14 cellular contexts compared by ENCODE assay signal in the genomic region with DNA sequence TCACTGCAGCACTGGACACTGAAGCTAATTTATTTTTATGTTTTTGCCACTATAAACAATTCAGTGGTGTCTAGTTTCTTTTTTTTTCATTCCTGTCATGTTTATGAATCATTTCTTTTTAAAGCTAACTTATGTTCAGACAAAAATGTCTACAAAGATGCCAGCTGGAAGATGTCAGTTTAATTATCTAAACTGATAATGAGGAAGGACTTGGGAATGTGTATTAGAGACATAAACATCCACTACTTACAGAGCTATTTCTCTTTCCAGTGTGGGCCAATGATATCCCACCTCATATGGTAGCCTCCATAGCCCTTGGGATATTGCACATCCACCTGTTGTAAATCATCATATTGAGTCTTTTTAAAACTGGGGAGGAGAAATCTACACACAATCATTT.
A peak's percentile ranks its signal among the peaks of the same experiment; 100 is the strongest.
DNase-seq lines count a peak whose midpoint lies in the region; ATAC-seq and TF ChIP-seq lines count a peak whose summit lies in the region.
"Had no signal": no experiment of that assay in that cellular context is flagged by ENCODE, and none has a peak within 500 bp of the region (broad histone marks: within the 10 kb centered on the region; RNA-seq: fewer than 3 reads in every experiment).

No MANE protein-coding gene starts in this region.

- H4K8ac ChIP-seq in IMR-90 (ENCODE audit: low read depth in 2 of 2, low read length in 2 of 2), result no peak overlapping the region
- H4K8ac ChIP-seq in mesenchymal stem cell (ENCODE audit: low read length), result no peak overlapping the region

- H3K9me3 ChIP-seq in IMR-90 (ENCODE audit: control insufficient read depth, insufficient read depth, low read length) (no peaks in the 10 kb centered on the region), adipocyte (ENCODE audit: control insufficient read depth, low read length) (no peaks in the 10 kb centered on the region), fibroblast of lung (ENCODE audit: control insufficient read depth, insufficient read depth, low read depth, low read length) (no peaks in the 10 kb centered on the region), mesenchymal stem cell (ENCODE audit: control insufficient read depth, low read length) (no peaks in the 10 kb centered on the region)
- H3K9me3 ChIP-seq: BLaER1 treated with 17β-estradiol and CSF1 and Interleukin-3, amounts not matched to agents 10 nM and 100 nM had no signal

- H4K91ac ChIP-seq in IMR-90 (ENCODE audit: insufficient read depth, low read depth, low read length) (no peak overlapping the region), mesenchymal stem cell (ENCODE audit: low read length) (no peak overlapping the region)

- H2BK15ac ChIP-seq in IMR-90 (ENCODE audit: low read depth, low read length) (no peak overlapping the region), mesenchymal stem cell (ENCODE audit: low read depth, poor library complexity, severe bottlenecking) (no peak overlapping the region)

- TF ChIP-seq RAD21 in IMR-90 (IDR thresholded peaks at IDR 0.05; ENCODE audit: low read length), result no peak

- CTCF ChIA-PET in IMR-90 (lab: Yijun Ruan, JAX), result no interaction called here

- H3K27me3 ChIP-seq in IMR-90 (ENCODE audit: control insufficient read depth, insufficient read depth, low read length) (no peaks in the 10 kb centered on the region), adipocyte (replicated peaks; ENCODE audit: control insufficient read depth, insufficient read depth, low read length) (no peaks in the 10 kb centered on the region), fibroblast of lung (ENCODE audit: control insufficient read depth, insufficient read depth, low read length) (no peaks in the 10 kb centered on the region), mesenchymal stem cell (ENCODE audit: control insufficient read depth in 1 of 2, insufficient read depth in 1 of 2, low read length in 2 of 2) (no peaks in the 10 kb centered on the region)
- H3K27me3 ChIP-seq: BLaER1 treated with 17β-estradiol and CSF1 and Interleukin-3, amounts not matched to agents 10 nM and 100 nM had no signal

- H3K36me3 ChIP-seq in IMR-90 (ENCODE audit: control insufficient read depth, insufficient read depth, low read length), result no peaks in the 10 kb centered on the region
- peaks cover 7% of the 10 kb centered on the region for H3K36me3 ChIP-seq in adipocyte (ENCODE audit: control insufficient read depth, insufficient read depth, low read length, severe bottlenecking)
- H3K36me3 ChIP-seq in fibroblast of lung (ENCODE audit: control insufficient read depth, insufficient read depth, low read length), result no peaks in the 10 kb centered on the region
- H3K36me3 ChIP-seq in mesenchymal stem cell (ENCODE audit: control insufficient read depth in 1 of 2, insufficient read depth in 2 of 2, low read depth in 1 of 2, low read length in 2 of 2), result peaks cover 0 to 10% of the 10 kb centered on the region in 2 experiments
- H3K36me3 ChIP-seq: BLaER1 treated with 17β-estradiol and CSF1 and Interleukin-3, amounts not matched to agents 10 nM and 100 nM had no signal

- H3K27ac ChIP-seq in IMR-90 (ENCODE audit: insufficient read depth, low read length) (no peak overlapping the region), fibroblast of lung (ENCODE audit: insufficient read depth, low read length) (no peak overlapping the region), mesenchymal stem cell (ENCODE audit: low read length, poor library complexity, severe bottlenecking) (no peak overlapping the region)
- H3K27ac ChIP-seq: BLaER1 treated with 17β-estradiol and CSF1 and Interleukin-3, amounts not matched to agents 10 nM and 100 nM had no signal

- no peak overlapping the region for H3K4me3 ChIP-seq in IMR-90 (ENCODE audit: insufficient read depth, low read depth, low read length)
- no peak overlapping the region for H3K4me3 ChIP-seq in adipocyte (ENCODE audit: low read length)
- H3K4me3 ChIP-seq in fibroblast of lung (replicated peaks in 1 of 4; ENCODE audit: control extremely low read depth in 1 of 4, insufficient read depth in 1 of 4, low read depth in 3 of 4, low read length in 4 of 4), result no peak overlapping the region
- H3K4me3 ChIP-seq in mesenchymal stem cell (ENCODE audit: insufficient read depth in 1 of 2, low read depth in 1 of 2, low read length in 2 of 2), result no peak overlapping the region
- H3K4me3 ChIP-seq: BLaER1 treated with 17β-estradiol and CSF1 and Interleukin-3, amounts not matched to agents 10 nM and 100 nM had no signal

- no peak for TF ChIP-seq CTCF in IMR-90 (conservative IDR thresholded peaks at IDR 0.05; ENCODE audit: low read depth, low read length)
- no peak for TF ChIP-seq CTCF in fibroblast of lung (conservative IDR thresholded peaks at IDR 0.05 in 1 of 2, IDR thresholded peaks at IDR 0.05 in 1 of 2; ENCODE audit: low read depth in 1 of 2, low read length in 2 of 2)

- H2AK9ac ChIP-seq in IMR-90 (replicated peaks; ENCODE audit: low read depth, low read length, poor library complexity), result no peak overlapping the region

- BruUV-seq in IMR-90 (replicated peaks; lab: Mats Ljungman, UMichigan), result no TSS peak

- H3K9ac ChIP-seq in IMR-90 (ENCODE audit: low read depth, low read length) (no peak overlapping the region), adipocyte (ENCODE audit: low read length) (no peak overlapping the region), fibroblast of lung (ENCODE audit: insufficient read depth, low read length) (no peak overlapping the region), mesenchymal stem cell (ENCODE audit: low read length) (no peak overlapping the region)
- H3K9ac ChIP-seq: BLaER1 treated with 17β-estradiol and CSF1 and Interleukin-3, amounts not matched to agents 10 nM and 100 nM had no signal

- H3K23ac ChIP-seq in IMR-90 (ENCODE audit: low read depth, low read length), result no peak overlapping the region
- no peak overlapping the region for H3K23ac ChIP-seq in mesenchymal stem cell (ENCODE audit: low read length in 2 of 2)

- H3K4me2 ChIP-seq in IMR-90 (ENCODE audit: low read depth, low read length), result no peak overlapping the region
- no peak overlapping the region for H3K4me2 ChIP-seq in fibroblast of lung (ENCODE audit: extremely low read depth, insufficient read depth, low read length)
- H3K4me2 ChIP-seq in mesenchymal stem cell (ENCODE audit: low read length, poor library complexity, severe bottlenecking), result no peak overlapping the region

- H3K9me1 ChIP-seq in IMR-90 (ENCODE audit: insufficient read depth, low read length), result no peaks in the 10 kb centered on the region

- no peaks in the 10 kb centered on the region for H3K79me2 ChIP-seq in fibroblast of lung (ENCODE audit: control insufficient read depth, insufficient read depth, low read length)

- peaks cover 3% of the 10 kb centered on the region for H3K4me1 ChIP-seq in IMR-90 (ENCODE audit: control insufficient read depth, insufficient read depth, low read length)
- H3K4me1 ChIP-seq in adipocyte (ENCODE audit: control insufficient read depth, insufficient read depth, low read length), result peaks cover 46% of the 10 kb centered on the region
- no peaks in the 10 kb centered on the region for H3K4me1 ChIP-seq in fibroblast of lung (ENCODE audit: control insufficient read depth, extremely low read depth, insufficient read depth, low read length)
- H3K4me1 ChIP-seq in mesenchymal stem cell (ENCODE audit: control insufficient read depth, insufficient read depth, low read depth, low read length), result peaks cover 2% of the 10 kb centered on the region

- DNase-seq in IMR-90, result peak; percentile 59
- DNase-seq in adipocyte (ENCODE audit: low read depth), result peak; percentile 44
- peak; percentile 2 to 55 for DNase-seq in fibroblast of lung (ENCODE audit: low read depth in 2 of 2)
- peak; percentile 40 for DNase-seq in mesenchymal stem cell
- no peak for DNase-seq in NCI-H2196 treated with DMSO at 0.1 percent for 48 hours (lab: John Stamatoyannopoulos, UW; ENCODE audit: unreplicated experiment)
- no peak for DNase-seq in NCI-H748 (lab: John Stamatoyannopoulos, UW; ENCODE audit: unreplicated experiment)
- DNase-seq in NCI-H1048 (lab: John Stamatoyannopoulos, UW), result no peak
- DNase-seq: 8988T; ACHN; CD4-positive, CD25-positive, alpha-beta regulatory T cell; GOT3; H9 had no signal

- POLR2A ChIA-PET in IMR-90 (lab: Charles Lee; ENCODE audit: unreplicated experiment), result no interaction called here

- no peak overlapping the region for H3K56ac ChIP-seq in IMR-90 (ENCODE audit: extremely low read depth, insufficient read depth, low read length)

- H2BK120ac ChIP-seq in IMR-90 (ENCODE audit: low read depth, low read length) (no peak overlapping the region), mesenchymal stem cell (ENCODE audit: low read depth, low read length) (no peak overlapping the region)

- H3K79me1 ChIP-seq in IMR-90 (ENCODE audit: low read depth in 1 of 2, low read length in 2 of 2), result no peaks in the 10 kb centered on the region
- no peaks in the 10 kb centered on the region for H3K79me1 ChIP-seq in mesenchymal stem cell (replicated peaks; ENCODE audit: low read length, poor library complexity, severe bottlenecking)

- H3K14ac ChIP-seq in IMR-90 (replicated peaks; ENCODE audit: low read depth, low read length) (no peak overlapping the region), mesenchymal stem cell (ENCODE audit: low read length in 2 of 2) (no peak overlapping the region)

- H2AFZ ChIP-seq in IMR-90 (replicated peaks; ENCODE audit: low read length, poor library complexity), result no peak overlapping the region
- no peak overlapping the region for H2AFZ ChIP-seq in fibroblast of lung (ENCODE audit: low read length)
- H2AFZ ChIP-seq in mesenchymal stem cell (ENCODE audit: low read depth, low read length), result no peak overlapping the region

- H2AK5ac ChIP-seq in IMR-90 (ENCODE audit: low read depth, low read length) (no peak overlapping the region), mesenchymal stem cell (ENCODE audit: low read length, severe bottlenecking) (no peak overlapping the region)

- H4K20me1 ChIP-seq in IMR-90 (ENCODE audit: insufficient read depth, low read length), result no peaks in the 10 kb centered on the region
- H4K20me1 ChIP-seq in fibroblast of lung (ENCODE audit: control insufficient read depth, extremely low read depth, insufficient read depth, low read length), result no peaks in the 10 kb centered on the region
- H4K20me1 ChIP-seq: BLaER1 treated with 17β-estradiol and CSF1 and Interleukin-3, amounts not matched to agents 10 nM and 100 nM had no signal

- H3K18ac ChIP-seq in IMR-90 (ENCODE audit: low read depth, low read length) (no peak overlapping the region), mesenchymal stem cell (ENCODE audit: low read depth in 1 of 2, low read length in 2 of 2) (no peak overlapping the region)

- dilution Hi-C loops in IMR-90 (cut with HindIII; ENCODE audit: low sequenced_read_pairs, unreplicated experiment), result no loop called here

- H3K4ac ChIP-seq in IMR-90 (ENCODE audit: low read depth, low read length) (no peak overlapping the region), mesenchymal stem cell (ENCODE audit: low read depth in 1 of 2, low read length in 2 of 2) (no peak overlapping the region)

- peak; percentile 68 for ATAC-seq in IMR-90 (ENCODE audit: low read depth)
- ATAC-seq in GM18870 (IDR thresholded peaks at IDR 0.05; ENCODE audit: unreplicated experiment), result no peak

- no peak for TF ChIP-seq POLR2A in IMR-90 (IDR thresholded peaks at IDR 0.05; ENCODE audit: low read depth, low read length)

- H2BK5ac ChIP-seq in IMR-90 (ENCODE audit: low read depth, low read length, poor library complexity, severe bottlenecking) (no peak overlapping the region), mesenchymal stem cell (ENCODE audit: low read depth, low read length, poor library complexity, severe bottlenecking) (no peak overlapping the region)

- in situ Hi-C loops in IMR-90 (cut with MboI; ENCODE audit: low sequenced_read_pairs), result no loop called here

- H4K5ac ChIP-seq in IMR-90 (ENCODE audit: low read depth, low read length), result no peak overlapping the region

- no peak overlapping the region for H2BK20ac ChIP-seq in IMR-90 (ENCODE audit: low read depth, low read length)

- no peak overlapping the region for H2BK12ac ChIP-seq in mesenchymal stem cell (ENCODE audit: low read length in 2 of 2)

- intact Hi-C loops in IMR-90 (cut with micrococcal nuclease), result loop anchor here (1.0 kb wide), 1 partner anchor 139 kb away; the partner anchor contains the start of gene MAN1A1

Comparison
In these comparisons a context has a peak if more than half of its experiments do, and no peak if none do; other contexts are left out.
1. DNase-seq: peak in IMR-90 (single experiment), adipocyte (single experiment), fibroblast of lung (2 of 2) and mesenchymal stem cell (single experiment); none in NCI-H2196 treated with DMSO at 0.1 percent for 48 hours (single experiment), NCI-H748 (single experiment) and NCI-H1048 (single experiment).